Comparison of ENCODE assay signal across 8 cellular contexts in genomic region chr17:42760652-42761581, GRCh38. TPM values are rescaled to one million over a fixed set of nuclear protein-coding genes. Genes with fewer than 3 reads are reported as not detected.
DNase-seq lines count a peak whose midpoint lies in the region; ATAC-seq and TF ChIP-seq lines count a peak whose summit lies in the region.

Gene RAMP2 (plus strand): TSS chr17:42761227. CDS start chr17:42761262, 35 bp downstream.

- H3K36me3 ChIP-seq in SK-N-SH (replicated peaks in 1 of 2; ENCODE audit: control insufficient read depth in 1 of 2, insufficient read depth in 2 of 2, low read length in 1 of 2), result no peaks in the 10 kb centered on the region

- H3K9me3 Mint-ChIP-seq in nephron progenitor cell, result no peaks in the 10 kb centered on the region

- POLR2A ChIA-PET in SK-N-SH (lab: Yijun Ruan, JAX), result interaction anchor here (0.9 to 2.5 kb wide), 4 partner anchors 11 to 36 kb away, joined by 3 to 17 read pairs (median 4); partner anchors contain the start of gene VPS25

- H3K4me1 ChIP-seq in SK-N-SH (ENCODE audit: control insufficient read depth in 1 of 2, insufficient read depth in 2 of 2, low read depth in 1 of 2, low read length in 1 of 2), result peaks cover 5 to 16% of the 10 kb centered on the region in 2 experiments; a peak in 2 of 4 replicates

- H3K36me3 Mint-ChIP-seq in nephron progenitor cell (ENCODE audit: low read depth), result no peaks in the 10 kb centered on the region

- peak within 1 kb of the TSS; percentile 59 for H3K4me2 ChIP-seq in SK-N-SH

- no peaks in the 10 kb centered on the region for H3K79me2 ChIP-seq in SK-N-SH (ENCODE audit: insufficient read depth)

- WGBS in SK-N-SH (ENCODE audit: low lambda C conversion rate), result 35% methylated on average over 17 of the region's 92 CpGs

- no peak for TF ChIP-seq EP300 in SK-N-SH (IDR thresholded peaks at IDR 0.05; ENCODE audit: borderline replicate concordance in 1 of 2, low read depth in 1 of 2, low read length in 1 of 2)

- no peaks in the 10 kb centered on the region for H4K20me1 ChIP-seq in SK-N-SH (ENCODE audit: insufficient read depth)

- H3K4me1 Mint-ChIP-seq in nephron progenitor cell, result peaks cover 38% of the 10 kb centered on the region

- H3K27me3 Mint-ChIP-seq in nephron progenitor cell (ENCODE audit: low read depth, poor library complexity), result peaks cover 58% of the 10 kb centered on the region

- TF ChIP-seq CTCF in SK-N-SH (IDR thresholded peaks at IDR 0.05) (no peak), fibroblast of mammary gland (conservative IDR thresholded peaks at IDR 0.05; ENCODE audit: control insufficient read depth, insufficient read depth, low read depth, low read length) (no peak), nephron progenitor cell (IDR thresholded peaks at IDR 0.05) (no peak)

- CTCF ChIA-PET in SK-N-SH (lab: Yijun Ruan, JAX), result interaction anchor here (0.6 to 4.6 kb wide), 13 partner anchors 9 to 183 kb away, joined by 3 to 53 read pairs (median 6); partner anchors contain the start of genes PSMC3IP and VPS25

- DNase-seq in NCI-H510A (lab: John Stamatoyannopoulos, UW), result peak; percentile 47
- no peak for DNase-seq in NCI-H510A treated with DMSO at 0.1 percent for 48 hours (lab: John Stamatoyannopoulos, UW)
- DNase-seq in SK-N-SH, result peak; percentile 84
- no peak for DNase-seq in fibroblast of mammary gland (ENCODE audit: low read depth)
- DNase-seq in nephron progenitor cell, result peak; percentile 70
- DNase-seq in amniotic stem cell (lab: John Stamatoyannopoulos, UW), result no peak
- DNase-seq in activated gamma-delta T cell (lab: John Stamatoyannopoulos, UW), result no peak

- H2AFZ ChIP-seq in SK-N-SH (ENCODE audit: low read depth), result peak within 1 kb of the TSS; percentile 70; the same call in 1 of the 2 replicates

- no peak within 1 kb of the TSS for H3K27ac Mint-ChIP-seq in nephron progenitor cell

- H3K9me2 ChIP-seq in SK-N-SH, result no peaks in the 10 kb centered on the region

- peak within 1 kb of the TSS; percentile 72 for H3K4me3 Mint-ChIP-seq in nephron progenitor cell

- peak within 1 kb of the TSS; percentile 39 to 43; a peak in 3 of 4 replicates for H3K4me3 ChIP-seq in SK-N-SH (ENCODE audit: low read depth in 2 of 2, low read length in 1 of 2)
- peak within 1 kb of the TSS; percentile 16 for H3K4me3 ChIP-seq in fibroblast of mammary gland (ENCODE audit: control insufficient read depth, low read depth, low read length)

- ATAC-seq in HG03108 (IDR thresholded peaks at IDR 0.05; ENCODE audit: unreplicated experiment), result no peak

- H3K9ac ChIP-seq in SK-N-SH, result no peak within 1 kb of the TSS

- no peaks in the 10 kb centered on the region for H3K9me3 ChIP-seq in SK-N-SH

- no peak for TF ChIP-seq RAD21 in SK-N-SH (IDR thresholded peaks at IDR 0.05; ENCODE audit: low read length)

- H3K27ac ChIP-seq in SK-N-SH (ENCODE audit: low read depth in 2 of 2, low read length in 1 of 2), result no peak within 1 kb of the TSS

- H3K27me3 ChIP-seq in SK-N-SH (ENCODE audit: insufficient read depth), result peaks cover 12% of the 10 kb centered on the region; the same call in 1 of the 2 replicates

- H3F3A ChIP-seq in SK-N-SH (replicated peaks; ENCODE audit: insufficient read depth), result peaks cover 8% of the 10 kb centered on the region

TF ChIP-seq in SK-N-SH, 30 proteins besides CTCF, POLR2A, EP300 and RAD21:
- TF ChIP-seq FOXJ3 (CRISPR knock-in tag; IDR thresholded peaks at IDR 0.05), result no peak
- TF ChIP-seq GABPA (IDR thresholded peaks at IDR 0.05; ENCODE audit: low read depth), result no peak
- no peak for TF ChIP-seq EZH2phosphoT487 (IDR thresholded peaks at IDR 0.05; ENCODE audit: borderline replicate concordance, low read depth)
- peak; percentile 89 for TF ChIP-seq REST (IDR thresholded peaks at IDR 0.05; ENCODE audit: low read depth, low read length)
- no peak for TF ChIP-seq SIN3A (IDR thresholded peaks at IDR 0.05; ENCODE audit: borderline replicate concordance, low read depth, low read length)
- TF ChIP-seq TEAD4 (IDR thresholded peaks at IDR 0.05; ENCODE audit: borderline replicate concordance, insufficient read depth), result no peak
- TF ChIP-seq YY1 (IDR thresholded peaks at IDR 0.05; ENCODE audit: low read depth), result no peak
- no peak for TF ChIP-seq POLR2AphosphoS5 (IDR thresholded peaks at IDR 0.05; ENCODE audit: low read depth, low read length)

RNA-seq across cellular contexts. Expression of gene RAMP2, which starts in this region (rescaled TPM):
- 2.5 and 3.0 TPM in 2 replicates for polyA plus RNA-seq in SK-N-SH (2012; rRNA removed)
- 2.3 and 2.9 TPM in 2 replicates for polyA plus RNA-seq in SK-N-SH (2012; cell fraction: cytosol; rRNA removed)
- 0.52 and 0.61 TPM in 2 replicates for polyA plus RNA-seq in SK-N-SH (2012; cell fraction: nucleus; rRNA removed)

Comparison
In these comparisons a context has a peak if more than half of its experiments do, and no peak if none do; other contexts are left out.
1. DNase-seq: peak in NCI-H510A (single experiment), SK-N-SH (single experiment) and nephron progenitor cell (single experiment); none in NCI-H510A treated with DMSO at 0.1 percent for 48 hours (single experiment), fibroblast of mammary gland (single experiment), amniotic stem cell (single experiment) and activated gamma-delta T cell (single experiment).